Comparison of ENCODE assay signal across 1 cellular context in the genomic region with DNA sequence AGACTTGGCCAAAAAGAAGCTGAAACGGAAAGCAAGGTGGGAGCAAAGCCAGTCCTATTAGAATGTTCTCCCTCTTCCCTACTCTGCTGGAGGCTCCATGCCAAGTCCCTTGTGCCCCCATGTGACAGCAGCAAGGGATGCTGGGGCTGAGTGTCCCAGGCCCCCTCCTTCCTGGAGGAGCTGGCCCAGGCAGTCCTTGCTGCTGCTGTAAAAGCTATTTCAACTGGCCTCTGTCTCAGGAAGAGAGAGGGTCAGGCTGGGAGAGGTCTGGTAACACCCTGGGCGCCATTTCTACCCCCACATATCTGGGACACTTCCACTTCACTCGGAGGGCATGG.
TF ChIP-seq lines count a peak whose summit lies in the region.

No MANE protein-coding gene starts in this region.

TF ChIP-seq in HepG2, 621 proteins besides CTCF, POLR2A, EP300 and RAD21 (continued from another document):
- TF ChIP-seq, protein P1, sequence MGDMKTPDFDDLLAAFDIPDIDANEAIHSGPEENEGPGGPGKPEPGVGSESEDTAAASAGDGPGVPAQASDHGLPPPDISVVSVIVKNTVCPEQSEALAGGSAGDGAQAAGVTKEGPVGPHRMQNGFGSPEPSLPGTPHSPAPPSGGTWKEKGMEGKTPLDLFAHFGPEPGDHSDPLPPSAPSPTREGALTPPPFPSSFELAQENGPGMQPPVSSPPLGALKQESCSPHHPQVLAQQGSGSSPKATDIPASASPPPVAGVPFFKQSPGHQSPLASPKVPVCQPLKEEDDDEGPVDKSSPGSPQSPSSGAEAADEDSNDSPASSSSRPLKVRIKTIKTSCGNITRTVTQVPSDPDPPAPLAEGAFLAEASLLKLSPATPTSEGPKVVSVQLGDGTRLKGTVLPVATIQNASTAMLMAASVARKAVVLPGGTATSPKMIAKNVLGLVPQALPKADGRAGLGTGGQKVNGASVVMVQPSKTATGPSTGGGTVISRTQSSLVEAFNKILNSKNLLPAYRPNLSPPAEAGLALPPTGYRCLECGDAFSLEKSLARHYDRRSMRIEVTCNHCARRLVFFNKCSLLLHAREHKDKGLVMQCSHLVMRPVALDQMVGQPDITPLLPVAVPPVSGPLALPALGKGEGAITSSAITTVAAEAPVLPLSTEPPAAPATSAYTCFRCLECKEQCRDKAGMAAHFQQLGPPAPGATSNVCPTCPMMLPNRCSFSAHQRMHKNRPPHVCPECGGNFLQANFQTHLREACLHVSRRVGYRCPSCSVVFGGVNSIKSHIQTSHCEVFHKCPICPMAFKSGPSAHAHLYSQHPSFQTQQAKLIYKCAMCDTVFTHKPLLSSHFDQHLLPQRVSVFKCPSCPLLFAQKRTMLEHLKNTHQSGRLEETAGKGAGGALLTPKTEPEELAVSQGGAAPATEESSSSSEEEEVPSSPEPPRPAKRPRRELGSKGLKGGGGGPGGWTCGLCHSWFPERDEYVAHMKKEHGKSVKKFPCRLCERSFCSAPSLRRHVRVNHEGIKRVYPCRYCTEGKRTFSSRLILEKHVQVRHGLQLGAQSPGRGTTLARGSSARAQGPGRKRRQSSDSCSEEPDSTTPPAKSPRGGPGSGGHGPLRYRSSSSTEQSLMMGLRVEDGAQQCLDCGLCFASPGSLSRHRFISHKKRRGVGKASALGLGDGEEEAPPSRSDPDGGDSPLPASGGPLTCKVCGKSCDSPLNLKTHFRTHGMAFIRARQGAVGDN (CRISPR knock-in tag; IDR thresholded peaks at IDR 0.05) = peak; percentile 82
- TF ChIP-seq KMT2A (CRISPR knock-in tag; IDR thresholded peaks at IDR 0.05) (no peak), NFIB (CRISPR knock-in tag; IDR thresholded peaks at IDR 0.05; ENCODE audit: borderline replicate concordance) (peak; percentile 7; the same call in 1 of the 2 replicates), NFE2L1 (CRISPR knock-in tag; IDR thresholded peaks at IDR 0.05; ENCODE audit: borderline replicate concordance) (no peak), MBNL3 (CRISPR knock-in tag; conservative IDR thresholded peaks at IDR 0.05) (no peak), KLF16 (CRISPR knock-in tag; IDR thresholded peaks at IDR 0.05) (no peak), POGZ (CRISPR knock-in tag; IDR thresholded peaks at IDR 0.05) (no peak), SYNCRIP (IDR thresholded peaks at IDR 0.05; ENCODE audit: insufficient read depth, low read depth, low read length) (no peak), HNF4G (IDR thresholded peaks at IDR 0.05; ENCODE audit: borderline replicate concordance, low read depth, low read length) (no peak), HNF4G (CRISPR knock-in tag; IDR thresholded peaks at IDR 0.05; ENCODE audit: borderline replicate concordance, low read depth) (no peak), SRSF4 (IDR thresholded peaks at IDR 0.05; ENCODE audit: low read depth, low read length, poor library complexity, severe bottlenecking) (no peak), ZNF510 (CRISPR knock-in tag; IDR thresholded peaks at IDR 0.05; ENCODE audit: low read depth) (no peak), PAX8 (CRISPR knock-in tag; IDR thresholded peaks at IDR 0.05; ENCODE audit: borderline replicate concordance) (no peak), TEAD3 (CRISPR knock-in tag; optimal IDR thresholded peaks at IDR 0.05; ENCODE audit: borderline replicate concordance) (peak; percentile 29), CC2D1A (CRISPR knock-in tag; IDR thresholded peaks at IDR 0.05) (no peak), CBX1 (IDR thresholded peaks at IDR 0.05; ENCODE audit: low read depth) (no peak), ETV6 (CRISPR knock-in tag; conservative IDR thresholded peaks at IDR 0.05) (no peak), ZBTB8A (CRISPR knock-in tag; IDR thresholded peaks at IDR 0.05; ENCODE audit: borderline replicate concordance, low read depth) (0 out of 2 replicates have a peak, but pooled peaks have one; percentile 4), JUND (CRISPR knock-in tag; IDR thresholded peaks at IDR 0.05) (0 out of 2 replicates have a peak, but pooled peaks have one; percentile 32), FOSL1 (CRISPR knock-in tag; IDR thresholded peaks at IDR 0.05; ENCODE audit: borderline replicate concordance) (peak; percentile 24; the same call in 1 of the 2 replicates), ZNF83 (CRISPR knock-in tag; IDR thresholded peaks at IDR 0.05; ENCODE audit: borderline replicate concordance) (no peak), NR3C1 (CRISPR knock-in tag; IDR thresholded peaks at IDR 0.05) (no peak), ZNF256 (CRISPR knock-in tag; conservative IDR thresholded peaks at IDR 0.05) (0 out of 2 replicates have a peak, but pooled peaks have one; percentile 20), ZNF143 (CRISPR knock-in tag; IDR thresholded peaks at IDR 0.05) (peak; percentile 58; the same call in 1 of the 2 replicates), MTF2 (CRISPR knock-in tag; IDR thresholded peaks at IDR 0.05; ENCODE audit: borderline replicate concordance) (no peak), MTA1 (CRISPR knock-in tag; IDR thresholded peaks at IDR 0.05; ENCODE audit: borderline replicate concordance) (no peak), XBP1 (CRISPR knock-in tag; IDR thresholded peaks at IDR 0.05) (peak; percentile 37; the same call in 1 of the 2 replicates), ZNF619 (CRISPR knock-in tag; IDR thresholded peaks at IDR 0.05) (no peak), ESRRA (CRISPR knock-in tag; IDR thresholded peaks at IDR 0.05; ENCODE audit: low read depth) (no peak), ZNF572 (CRISPR knock-in tag; IDR thresholded peaks at IDR 0.05) (no peak), KAT2B (IDR thresholded peaks at IDR 0.05; ENCODE audit: borderline replicate concordance, low read depth, low read length) (no peak), ZNF816 (CRISPR knock-in tag; IDR thresholded peaks at IDR 0.05; ENCODE audit: borderline replicate concordance) (no peak)
- TF ChIP-seq, protein P2, sequence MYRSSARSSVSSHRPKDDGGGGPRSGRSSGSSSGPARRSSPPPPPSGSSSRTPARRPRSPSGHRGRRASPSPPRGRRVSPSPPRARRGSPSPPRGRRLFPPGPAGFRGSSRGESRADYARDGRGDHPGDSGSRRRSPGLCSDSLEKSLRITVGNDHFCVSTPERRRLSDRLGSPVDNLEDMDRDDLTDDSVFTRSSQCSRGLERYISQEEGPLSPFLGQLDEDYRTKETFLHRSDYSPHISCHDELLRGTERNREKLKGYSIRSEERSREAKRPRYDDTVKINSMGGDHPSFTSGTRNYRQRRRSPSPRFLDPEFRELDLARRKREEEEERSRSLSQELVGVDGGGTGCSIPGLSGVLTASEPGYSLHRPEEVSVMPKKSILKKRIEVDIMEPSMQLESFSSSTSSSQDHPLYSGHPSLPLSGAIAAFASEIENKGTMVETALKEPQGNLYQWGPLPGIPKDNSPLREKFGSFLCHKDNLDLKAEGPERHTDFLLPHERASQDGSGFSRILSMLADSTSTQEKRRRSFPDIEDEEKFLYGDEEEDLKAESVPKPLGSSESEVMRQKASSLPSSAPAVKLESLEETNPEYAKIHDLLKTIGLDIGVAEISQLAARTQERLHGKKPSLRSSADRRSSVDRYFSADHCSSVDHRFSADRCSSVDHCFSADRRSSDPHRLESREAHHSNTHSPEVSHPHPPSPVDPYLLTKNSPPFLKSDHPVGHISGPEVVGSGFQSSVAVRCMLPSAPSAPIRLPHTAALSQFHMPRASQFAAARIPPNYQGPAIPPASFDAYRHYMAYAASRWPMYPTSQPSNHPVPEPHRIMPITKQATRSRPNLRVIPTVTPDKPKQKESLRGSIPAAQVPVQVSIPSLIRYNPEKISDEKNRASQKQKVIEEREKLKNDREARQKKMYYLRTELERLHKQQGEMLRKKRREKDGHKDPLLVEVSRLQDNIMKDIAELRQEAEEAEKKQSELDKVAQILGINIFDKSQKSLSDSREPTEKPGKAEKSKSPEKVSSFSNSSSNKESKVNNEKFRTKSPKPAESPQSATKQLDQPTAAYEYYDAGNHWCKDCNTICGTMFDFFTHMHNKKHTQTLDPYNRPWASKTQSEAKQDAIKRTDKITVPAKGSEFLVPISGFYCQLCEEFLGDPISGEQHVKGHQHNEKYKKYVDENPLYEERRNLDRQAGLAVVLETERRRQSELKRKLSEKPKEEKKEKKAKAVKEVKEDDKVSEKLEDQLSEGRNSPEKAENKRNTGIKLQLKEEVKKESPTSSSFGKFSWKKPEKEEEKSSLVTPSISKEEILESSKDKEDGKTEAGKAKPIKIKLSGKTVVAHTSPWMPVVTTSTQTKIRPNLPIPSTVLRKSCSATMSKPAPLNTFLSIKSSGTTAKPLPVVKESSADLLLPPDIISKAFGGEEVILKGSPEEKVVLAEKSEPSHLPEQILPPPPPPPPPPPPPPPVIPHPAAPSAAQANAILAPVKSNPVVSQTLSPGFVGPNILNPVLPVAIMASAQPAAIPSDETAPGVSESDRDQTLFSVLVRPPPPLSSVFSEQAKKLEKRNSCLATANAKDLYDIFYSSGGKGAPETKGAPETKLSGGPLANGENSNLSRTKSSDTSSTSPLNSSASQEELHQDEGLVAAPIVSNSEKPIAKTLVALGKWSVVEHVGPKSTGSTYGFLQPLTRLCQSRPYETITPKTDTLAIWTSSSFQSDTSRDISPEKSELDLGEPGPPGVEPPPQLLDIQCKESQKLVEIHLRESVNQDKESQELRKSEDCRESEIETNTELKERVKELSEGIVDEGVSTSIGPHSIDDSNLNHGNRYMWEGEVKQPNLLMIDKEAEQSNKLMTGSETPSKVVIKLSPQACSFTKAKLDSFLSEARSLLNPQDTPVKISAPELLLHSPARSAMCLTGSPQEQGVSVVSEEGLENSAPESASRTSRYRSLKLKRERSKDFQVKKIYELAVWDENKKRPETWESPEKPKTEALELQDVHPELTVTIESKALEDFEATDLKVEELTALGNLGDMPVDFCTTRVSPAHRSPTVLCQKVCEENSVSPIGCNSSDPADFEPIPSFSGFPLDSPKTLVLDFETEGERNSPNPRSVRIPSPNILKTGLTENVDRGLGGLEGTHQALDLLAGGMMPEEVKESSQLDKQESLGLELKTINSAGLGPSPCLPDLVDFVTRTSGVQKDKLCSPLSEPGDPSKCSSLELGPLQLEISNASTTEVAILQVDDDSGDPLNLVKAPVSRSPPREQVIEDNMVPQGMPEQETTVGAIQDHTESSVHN (CRISPR knock-in tag; IDR thresholded peaks at IDR 0.05) = no peak
- TF ChIP-seq, protein P3, sequence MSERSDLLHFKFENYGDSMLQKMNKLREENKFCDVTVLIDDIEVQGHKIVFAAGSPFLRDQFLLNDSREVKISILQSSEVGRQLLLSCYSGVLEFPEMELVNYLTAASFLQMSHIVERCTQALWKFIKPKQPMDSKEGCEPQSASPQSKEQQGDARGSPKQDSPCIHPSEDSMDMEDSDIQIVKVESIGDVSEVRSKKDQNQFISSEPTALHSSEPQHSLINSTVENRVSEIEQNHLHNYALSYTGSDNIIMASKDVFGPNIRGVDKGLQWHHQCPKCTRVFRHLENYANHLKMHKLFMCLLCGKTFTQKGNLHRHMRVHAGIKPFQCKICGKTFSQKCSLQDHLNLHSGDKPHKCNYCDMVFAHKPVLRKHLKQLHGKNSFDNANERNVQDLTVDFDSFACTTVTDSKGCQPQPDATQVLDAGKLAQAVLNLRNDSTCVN (CRISPR knock-in tag; IDR thresholded peaks at IDR 0.05; ENCODE audit: borderline replicate concordance) = 0 out of 2 replicates have a peak, but pooled peaks have one; percentile 15
- TF ChIP-seq, protein P4, sequence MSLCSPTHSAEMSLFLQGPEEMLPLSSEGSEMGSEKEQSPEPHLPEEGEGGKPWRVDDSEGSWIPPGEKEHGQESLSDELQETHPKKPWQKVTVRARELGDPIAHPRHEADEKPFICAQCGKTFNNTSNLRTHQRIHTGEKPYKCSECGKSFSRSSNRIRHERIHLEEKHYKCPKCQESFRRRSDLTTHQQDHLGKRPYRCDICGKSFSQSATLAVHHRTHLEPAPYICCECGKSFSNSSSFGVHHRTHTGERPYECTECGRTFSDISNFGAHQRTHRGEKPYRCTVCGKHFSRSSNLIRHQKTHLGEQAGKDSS (CRISPR knock-in tag; IDR thresholded peaks at IDR 0.05; ENCODE audit: borderline replicate concordance, low read depth) = no peak
- TF ChIP-seq, protein P5, sequence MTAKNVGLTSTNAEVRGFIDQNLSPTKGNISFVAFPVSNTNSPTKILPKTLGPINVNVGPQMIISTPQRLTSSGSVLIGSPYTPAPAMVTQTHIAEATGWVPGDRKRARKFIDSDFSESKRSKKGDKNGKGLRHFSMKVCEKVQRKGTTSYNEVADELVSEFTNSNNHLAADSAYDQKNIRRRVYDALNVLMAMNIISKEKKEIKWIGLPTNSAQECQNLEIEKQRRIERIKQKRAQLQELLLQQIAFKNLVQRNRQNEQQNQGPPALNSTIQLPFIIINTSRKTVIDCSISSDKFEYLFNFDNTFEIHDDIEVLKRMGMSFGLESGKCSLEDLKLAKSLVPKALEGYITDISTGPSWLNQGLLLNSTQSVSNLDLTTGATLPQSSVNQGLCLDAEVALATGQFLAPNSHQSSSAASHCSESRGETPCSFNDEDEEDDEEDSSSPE (CRISPR knock-in tag; IDR thresholded peaks at IDR 0.05) = no peak
- TF ChIP-seq, protein P6, sequence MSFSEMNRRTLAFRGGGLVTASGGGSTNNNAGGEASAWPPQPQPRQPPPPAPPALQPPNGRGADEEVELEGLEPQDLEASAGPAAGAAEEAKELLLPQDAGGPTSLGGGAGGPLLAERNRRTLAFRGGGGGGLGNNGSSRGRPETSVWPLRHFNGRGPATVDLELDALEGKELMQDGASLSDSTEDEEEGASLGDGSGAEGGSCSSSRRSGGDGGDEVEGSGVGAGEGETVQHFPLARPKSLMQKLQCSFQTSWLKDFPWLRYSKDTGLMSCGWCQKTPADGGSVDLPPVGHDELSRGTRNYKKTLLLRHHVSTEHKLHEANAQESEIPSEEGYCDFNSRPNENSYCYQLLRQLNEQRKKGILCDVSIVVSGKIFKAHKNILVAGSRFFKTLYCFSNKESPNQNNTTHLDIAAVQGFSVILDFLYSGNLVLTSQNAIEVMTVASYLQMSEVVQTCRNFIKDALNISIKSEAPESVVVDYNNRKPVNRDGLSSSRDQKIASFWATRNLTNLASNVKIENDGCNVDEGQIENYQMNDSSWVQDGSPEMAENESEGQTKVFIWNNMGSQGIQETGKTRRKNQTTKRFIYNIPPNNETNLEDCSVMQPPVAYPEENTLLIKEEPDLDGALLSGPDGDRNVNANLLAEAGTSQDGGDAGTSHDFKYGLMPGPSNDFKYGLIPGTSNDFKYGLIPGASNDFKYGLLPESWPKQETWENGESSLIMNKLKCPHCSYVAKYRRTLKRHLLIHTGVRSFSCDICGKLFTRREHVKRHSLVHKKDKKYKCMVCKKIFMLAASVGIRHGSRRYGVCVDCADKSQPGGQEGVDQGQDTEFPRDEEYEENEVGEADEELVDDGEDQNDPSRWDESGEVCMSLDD (CRISPR knock-in tag; IDR thresholded peaks at IDR 0.05; ENCODE audit: borderline replicate concordance) = no peak
TF ChIP-seq in HepG2: peak in this region for 28.
